In the genomic region with DNA sequence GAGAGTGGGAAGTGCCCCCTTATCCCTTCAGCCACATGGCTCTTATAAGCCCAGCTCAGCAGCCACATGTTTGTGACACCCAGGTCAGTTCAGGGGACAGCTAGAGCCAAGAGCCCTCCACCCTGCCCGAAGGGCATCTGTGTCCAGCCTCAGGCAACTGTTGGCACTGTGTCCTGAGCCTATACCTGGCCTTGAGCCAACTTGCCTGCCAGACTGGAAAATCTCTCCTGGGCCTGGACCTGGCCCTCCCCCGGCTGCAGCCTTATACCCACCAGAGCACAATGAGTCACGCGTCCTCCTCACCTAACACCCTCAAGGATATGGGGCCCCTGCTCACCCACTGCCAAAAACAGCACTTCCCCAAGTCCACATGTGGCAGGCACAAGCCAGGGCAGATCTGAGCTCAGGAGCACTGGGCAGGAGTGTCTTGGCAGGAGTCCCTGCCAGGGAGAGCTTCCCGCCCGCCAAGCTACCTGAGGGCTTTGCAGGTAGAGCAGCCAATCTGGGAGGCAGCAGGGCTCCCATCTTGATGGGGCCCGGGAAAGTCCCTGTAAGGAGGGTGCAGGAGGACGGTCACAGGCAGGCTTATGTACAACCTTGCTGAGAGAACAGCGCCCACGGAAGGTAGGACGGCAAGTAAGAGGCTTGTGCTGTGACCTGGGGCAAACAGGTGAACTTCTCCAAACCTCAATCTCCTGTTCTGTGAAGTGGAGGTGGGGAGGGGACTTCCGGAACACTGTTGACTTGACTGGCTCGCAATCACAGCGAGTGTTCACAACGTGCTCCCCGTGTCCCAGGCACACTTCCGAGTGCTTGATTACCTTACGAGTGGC, we compare ENCODE assay signal across 9 cellular contexts. TPM values are rescaled to one million over a fixed set of nuclear protein-coding genes. Genes with fewer than 3 reads are reported as not detected.
DNase-seq lines count a peak whose midpoint lies in the region; ATAC-seq, FAIRE-seq and TF ChIP-seq lines count a peak whose summit lies in the region.
"Had no signal": no experiment of that assay in that cellular context is flagged by ENCODE, and none has a peak within 500 bp of the region (broad histone marks: within the 10 kb centered on the region; RNA-seq: fewer than 3 reads in every experiment).

No MANE protein-coding gene starts in this region.

- H4K8ac ChIP-seq in mesenchymal stem cell (ENCODE audit: low read length): no peak overlapping the region

- no peak overlapping the region for H2AFZ ChIP-seq in mesenchymal stem cell (ENCODE audit: low read depth, low read length)

- H3K4me1 ChIP-seq in mesenchymal stem cell (ENCODE audit: control insufficient read depth, insufficient read depth, low read depth, low read length) (peaks cover 27% of the 10 kb centered on the region), subcutaneous abdominal adipose tissue (ENCODE audit: control insufficient read depth in 5 of 5, insufficient read depth in 5 of 5, low read length in 5 of 5) (peaks cover 16 to 51% (median 39%) of the 10 kb centered on the region in 5 donors), tibial nerve (peaks cover 0 to 25% (median 13%) of the 10 kb centered on the region in 4 donors)

- no peak for TF ChIP-seq EP300 in tibial nerve (IDR thresholded peaks at IDR 0.05)

- DNase-seq in HT-29 (ENCODE audit: low spot score): peak; percentile 96
- DNase-seq in T1000 (lab: John Stamatoyannopoulos, UW): peak; percentile 38
- peak; percentile 99 for DNase-seq in MCF 10A (ENCODE audit: unreplicated experiment)
- DNase-seq in mesenchymal stem cell: peak; percentile 38
- DNase-seq in tibial nerve (ENCODE audit: low spot score in 2 of 2): no peak
- no peak for DNase-seq in frontal cortex (ENCODE audit: low spot score in 2 of 2)

- H3K27ac ChIP-seq in mesenchymal stem cell (ENCODE audit: low read length, poor library complexity, severe bottlenecking) (no peak overlapping the region), subcutaneous abdominal adipose tissue (ENCODE audit: low read depth, low read length) (peak overlapping the region; percentile 92), tibial nerve (peak overlapping the region in 2 of 4 donors; percentile 8 to 69)
- H3K27ac ChIP-seq: KMS-11 had no signal

- CTCF ChIA-PET in MCF 10A (lab: Yijun Ruan, JAX): interaction anchor here (0.6 to 2.8 kb wide), 12 partner anchors 10 to 459 kb away, joined by 3 to 22 read pairs (median 4); partner anchors contain the start of gene HSPG2

- peaks cover 18% of the 10 kb centered on the region for H3K4me1 Mint-ChIP-seq in MCF 10A (ENCODE audit: insufficient read depth, unreplicated experiment)

- no peaks in the 10 kb centered on the region for H3K9me3 Mint-ChIP-seq in MCF 10A (ENCODE audit: unreplicated experiment)

- peak overlapping the region in 1 of 2 experiments; percentile 84 for H3K14ac ChIP-seq in mesenchymal stem cell (ENCODE audit: low read length in 2 of 2)

- H2BK120ac ChIP-seq in mesenchymal stem cell (ENCODE audit: low read depth, low read length): no peak overlapping the region

- no peak for FAIRE-seq in frontal cortex (lab: Jason Lieb, UNC)

- no peak overlapping the region for H2BK5ac ChIP-seq in mesenchymal stem cell (ENCODE audit: low read depth, low read length, poor library complexity, severe bottlenecking)

- no peak overlapping the region for H4K91ac ChIP-seq in mesenchymal stem cell (ENCODE audit: low read length)

- 90% methylated on average over 16 of the region's 18 CpGs for WGBS in mesenchymal stem cell
- 79 to 82% methylated on average over 16 of the region's 18 CpGs for WGBS in tibial nerve, 2 donors

- H3K27me3 ChIP-seq in mesenchymal stem cell (ENCODE audit: control insufficient read depth in 1 of 2, insufficient read depth in 1 of 2, low read length in 2 of 2): no peaks in the 10 kb centered on the region
- no peaks in the 10 kb centered on the region for H3K27me3 ChIP-seq in subcutaneous abdominal adipose tissue (ENCODE audit: control insufficient read depth in 5 of 5, insufficient read depth in 4 of 5, low read length in 5 of 5)
- H3K27me3 ChIP-seq in tibial nerve: no peaks in the 10 kb centered on the region

- H3K36me3 ChIP-seq in mesenchymal stem cell (ENCODE audit: control insufficient read depth in 1 of 2, insufficient read depth in 2 of 2, low read depth in 1 of 2, low read length in 2 of 2) (no peaks in the 10 kb centered on the region), subcutaneous abdominal adipose tissue (ENCODE audit: control insufficient read depth in 5 of 5, insufficient read depth in 5 of 5, low read length in 5 of 5) (no peaks in the 10 kb centered on the region), tibial nerve (no peaks in the 10 kb centered on the region)

- no peaks in the 10 kb centered on the region for H3K9me3 ChIP-seq in mesenchymal stem cell (ENCODE audit: control insufficient read depth, low read length)
- H3K9me3 ChIP-seq in subcutaneous abdominal adipose tissue (ENCODE audit: control insufficient read depth in 5 of 5, low read length in 5 of 5): no peaks in the 10 kb centered on the region
- no peaks in the 10 kb centered on the region for H3K9me3 ChIP-seq in tibial nerve

- no peak for TF ChIP-seq POLR2A in tibial nerve (IDR thresholded peaks at IDR 0.05)

- H3K4ac ChIP-seq in mesenchymal stem cell (ENCODE audit: low read depth in 1 of 2, low read length in 2 of 2): peak overlapping the region in 1 of 2 experiments; percentile 80

- no peak overlapping the region for H3K4me3 ChIP-seq in mesenchymal stem cell (ENCODE audit: insufficient read depth in 1 of 2, low read depth in 1 of 2, low read length in 2 of 2)
- peak overlapping the region in 1 of 5 donors; percentile 1 for H3K4me3 ChIP-seq in subcutaneous abdominal adipose tissue (ENCODE audit: low read depth in 1 of 5, low read length in 5 of 5)
- no peak overlapping the region for H3K4me3 ChIP-seq in tibial nerve

- peak overlapping the region; percentile 83 for H3K27ac Mint-ChIP-seq in MCF 10A (ENCODE audit: low read depth, unreplicated experiment)

- no peak for ATAC-seq in HG03196 (IDR thresholded peaks at IDR 0.05; ENCODE audit: unreplicated experiment)

- peak overlapping the region; percentile 73 for H2BK15ac ChIP-seq in mesenchymal stem cell (ENCODE audit: low read depth, poor library complexity, severe bottlenecking)

- POLR2A ChIA-PET in MCF 10A (lab: Yijun Ruan, JAX): interaction anchor here (0.6 to 9.8 kb wide), 21 partner anchors 12 to 633 kb away, joined by 3 to 219 read pairs (median 4); partner anchors contain the start of genes CDC42, HSPG2 and USP48

- H3K4me3 Mint-ChIP-seq in MCF 10A (ENCODE audit: unreplicated experiment): peak overlapping the region; percentile 63

- H2AK5ac ChIP-seq in mesenchymal stem cell (ENCODE audit: low read length, severe bottlenecking): peak overlapping the region; percentile 94

- H3K36me3 Mint-ChIP-seq in MCF 10A (ENCODE audit: insufficient read depth, unreplicated experiment): no peaks in the 10 kb centered on the region

- TF ChIP-seq CTCF in MCF 10A (IDR thresholded peaks at IDR 0.05; ENCODE audit: unreplicated experiment) (no peak), tibial nerve (IDR thresholded peaks at IDR 0.05) (no peak)

- no TSS peak for BruUV-seq in MCF 10A (replicated peaks; lab: Mats Ljungman, UMichigan)

- intact Hi-C loops in MCF 10A (cut with micrococcal nuclease): loop anchor here (10.0 kb wide), 1 partner anchor 92 kb away; no protein-coding TSS in a partner anchor

- H3K9ac ChIP-seq in mesenchymal stem cell (ENCODE audit: low read length): no peak overlapping the region
- H3K9ac ChIP-seq in subcutaneous abdominal adipose tissue (ENCODE audit: low read length in 5 of 5): peak overlapping the region in 2 of 5 donors; percentile 11 to 60
- H3K9ac ChIP-seq: KMS-11 had no signal

- H2BK12ac ChIP-seq in mesenchymal stem cell (ENCODE audit: low read length in 2 of 2): peak overlapping the region in 1 of 2 experiments; percentile 79

- H3K79me1 ChIP-seq in mesenchymal stem cell (replicated peaks; ENCODE audit: low read length, poor library complexity, severe bottlenecking): no peaks in the 10 kb centered on the region

- H3K27me3 Mint-ChIP-seq in MCF 10A (ENCODE audit: insufficient read depth, unreplicated experiment): no peaks in the 10 kb centered on the region

- H3K18ac ChIP-seq in mesenchymal stem cell (ENCODE audit: low read depth in 1 of 2, low read length in 2 of 2): peak overlapping the region in 1 of 2 experiments; percentile 81

- peak overlapping the region; percentile 29 for H3K4me2 ChIP-seq in mesenchymal stem cell (ENCODE audit: low read length, poor library complexity, severe bottlenecking)
- H3K4me2 ChIP-seq: KMS-11 had no signal

- H3K23ac ChIP-seq in mesenchymal stem cell (ENCODE audit: low read length in 2 of 2): no peak overlapping the region

RNA-seq across cellular contexts. Expression of gene HSPG2, which starts 19.8 kb away (rescaled TPM):
- total RNA-seq in HT-29 (2014; rRNA removed; shearing (Covaris generic)): 163 and 235 TPM in 2 replicates
- 51.2 and 58.9 TPM in 2 replicates for total RNA-seq in MCF 10A (2022)
- 26.3 TPM for polyA plus RNA-seq in mesenchymal stem cell (2013, experiment 1 of 2)
- polyA plus RNA-seq in mesenchymal stem cell (2013, experiment 2 of 2): 21.0 TPM
- total RNA-seq in tibial nerve: 100 to 1,000 TPM; 292 to 486 (median 404) TPM
- 4.5 TPM for total RNA-seq in frontal cortex

RNA-seq across cellular contexts. Expression of gene CELA3B, which starts 19.9 kb away (rescaled TPM):
- total RNA-seq in HT-29 (2014; rRNA removed; shearing (Covaris generic)): 0.81 TPM in 1 of 2 replicates, not detected in the other
- total RNA-seq in MCF 10A (2022): not detected in 2 replicates
- polyA plus RNA-seq in mesenchymal stem cell (2013, experiment 1 of 2): not detected
- polyA plus RNA-seq in mesenchymal stem cell (2013, experiment 2 of 2): not detected
- total RNA-seq in tibial nerve: 10 to 100 TPM in 1 of 4 donors, 1 to 10 TPM in 2, under 1 TPM in 1; 0.66 to 47.7 (median 2.2) TPM
- total RNA-seq in frontal cortex: not detected

RNA-seq across cellular contexts. Expression of gene CELA3A, which starts 44.5 kb away (rescaled TPM):
- 0.13 TPM in 1 of 2 replicates, not detected in the other for total RNA-seq in HT-29 (2014; rRNA removed; shearing (Covaris generic))
- not detected in 2 replicates for total RNA-seq in MCF 10A (2022)
- polyA plus RNA-seq in mesenchymal stem cell (2013, experiment 1 of 2): not detected
- not detected for polyA plus RNA-seq in mesenchymal stem cell (2013, experiment 2 of 2)
- 10 to 100 TPM in 1 of 4 donors, 1 to 10 TPM in 3; 4.0 to 60.6 (median 6.0) TPM for total RNA-seq in tibial nerve
- not detected for total RNA-seq in frontal cortex

Comparison
In these comparisons a context has a peak if more than half of its experiments do, and no peak if none do; other contexts are left out.
1. DNase-seq: peak in HT-29 (single experiment), T1000 (single experiment), MCF 10A (single experiment) and mesenchymal stem cell (single experiment); none in tibial nerve (0 of 2) and frontal cortex (0 of 2).